ENCODE assay signal across 1 cellular context in genomic region chr2:23330214-23330613, GRCh38.
TF ChIP-seq lines count a peak whose summit lies in the region.

No MANE protein-coding gene starts in this region.

TF ChIP-seq in endothelial cell of umbilical vein, 7 proteins besides CTCF, POLR2A, EP300 and RAD21 (continued from another document):
- TF ChIP-seq MAX (IDR thresholded peaks at IDR 0.05; ENCODE audit: insufficient read depth, insufficient read length) (no peak), EZH2 (IDR thresholded peaks at IDR 0.05; ENCODE audit: borderline replicate concordance, low read depth, low read length, severe bottlenecking) (no peak)
